In genomic region chr14:36508418-36509051, GRCh38 we compare ENCODE assay signal across 15 cellular contexts. TPM values are rescaled to one million over a fixed set of nuclear protein-coding genes. Genes with fewer than 3 reads are reported as not detected.
DNase-seq lines count a peak whose midpoint lies in the region; ATAC-seq and TF ChIP-seq lines count a peak whose summit lies in the region.
"Had no signal": no experiment of that assay in that cellular context is flagged by ENCODE, and none has a peak within 500 bp of the region (broad histone marks: within the 10 kb centered on the region; RNA-seq: fewer than 3 reads in every experiment).

No MANE protein-coding gene starts in this region.

- H3K9me3 ChIP-seq in ES-I3 (ENCODE audit: control insufficient read depth, insufficient read depth, low read length) (no peaks in the 10 kb centered on the region), left lung (no peaks in the 10 kb centered on the region), heart left ventricle (no peaks in the 10 kb centered on the region)
- H3K9me3 ChIP-seq: heart right ventricle, right lobe of liver had no signal

- H3K4me3 Mint-ChIP-seq in glutamatergic neuron (ENCODE audit: unreplicated experiment), result no peak overlapping the region
- H3K4me3 Mint-ChIP-seq: activated naive CD4-positive, alpha-beta T cell treated with anti-CD3 and anti-CD28 coated beads, Interleukin-2, amount 50 U/mL, for 24 hours had no signal

- WGBS in heart left ventricle, 4 donors, result 3 to 4% (median 4%) methylated on average over 25 to 32 of the region's 32 CpGs

- ATAC-seq in left lung (peak; percentile 26), HG03469 (IDR thresholded peaks at IDR 0.05; ENCODE audit: unreplicated experiment) (no peak), heart left ventricle (no peak)
- ATAC-seq: heart right ventricle, right lobe of liver had no signal

- TF ChIP-seq CTCF in left lung (IDR thresholded peaks at IDR 0.05), result no peak
- no peak for TF ChIP-seq CTCF in glutamatergic neuron (IDR thresholded peaks at IDR 0.05; ENCODE audit: partially characterized antibody, unreplicated experiment)
- no peak for TF ChIP-seq CTCF in heart left ventricle (IDR thresholded peaks at IDR 0.05)

- peak overlapping the region; percentile 27 for H3K4me3 ChIP-seq in left lung
- H3K4me3 ChIP-seq in heart left ventricle, result no peak overlapping the region
- H3K4me3 ChIP-seq: heart right ventricle, right lobe of liver, SJCRH30 had no signal

- H3K27ac Mint-ChIP-seq in glutamatergic neuron (ENCODE audit: unreplicated experiment), result no peak overlapping the region
- H3K27ac Mint-ChIP-seq: activated naive CD4-positive, alpha-beta T cell treated with anti-CD3 and anti-CD28 coated beads, Interleukin-2, amount 50 U/mL, for 24 hours had no signal

- peaks cover 14% of the 10 kb centered on the region for H3K4me1 Mint-ChIP-seq in glutamatergic neuron (ENCODE audit: low read depth, unreplicated experiment)

- TF ChIP-seq POLR2A in heart left ventricle (IDR thresholded peaks at IDR 0.05), result no peak

- H3K27me3 ChIP-seq in left lung (peaks cover 89 to 98% of the 10 kb centered on the region in 2 donors), heart left ventricle (peaks cover 68 to 100% (median 97%) of the 10 kb centered on the region in 9 donors)
- H3K27me3 ChIP-seq: SJCRH30 had no signal

- H3K4me1 ChIP-seq in ES-I3 (ENCODE audit: insufficient read depth, low read length) (peaks cover 40% of the 10 kb centered on the region), left lung (no peaks in the 10 kb centered on the region), heart left ventricle (peaks cover 0 to 23% (median 7%) of the 10 kb centered on the region in 12 donors)
- H3K4me1 ChIP-seq: right lobe of liver, SJCRH30 had no signal

- H3K27me3 Mint-ChIP-seq in glutamatergic neuron (ENCODE audit: unreplicated experiment), result peaks cover 62% of the 10 kb centered on the region

- H3K9me3 Mint-ChIP-seq in glutamatergic neuron (ENCODE audit: unreplicated experiment), result peaks cover 22% of the 10 kb centered on the region

- peak; percentile 66 for DNase-seq in COLO668 (lab: John Stamatoyannopoulos, UW; ENCODE audit: unreplicated experiment)
- DNase-seq in NCI-H748 (lab: John Stamatoyannopoulos, UW; ENCODE audit: unreplicated experiment), result peak; percentile 70
- peak in 1 of 2 donors; percentile 86 for DNase-seq in left lung
- no peak for DNase-seq in glutamatergic neuron
- DNase-seq in T-helper 9 cell, result no peak
- no peak for DNase-seq in heart left ventricle
- DNase-seq: activated CD4-positive, alpha-beta T cell treated with anti-CD3 and anti-CD28 coated beads, Interleukin-2, amount 50 U/mL, for 4 hours; heart right ventricle; right lobe of liver; SJCRH30 had no signal

- peak overlapping the region; percentile 77 to 94 for H3K27ac ChIP-seq in left lung
- no peak overlapping the region for H3K27ac ChIP-seq in heart left ventricle
- H3K27ac ChIP-seq: heart right ventricle, right lobe of liver, SJCRH30 had no signal

- intact Hi-C loops in left lung (cut with DNase I), result no loop called here
- intact Hi-C loops in heart left ventricle (cut with DNase I), result no loop called here

- H3K36me3 Mint-ChIP-seq in glutamatergic neuron (ENCODE audit: unreplicated experiment), result peaks cover 4% of the 10 kb centered on the region

- H3K36me3 ChIP-seq in ES-I3 (ENCODE audit: insufficient read depth, low read length), result no peaks in the 10 kb centered on the region
- no peaks in the 10 kb centered on the region for H3K36me3 ChIP-seq in left lung
- H3K36me3 ChIP-seq in heart left ventricle, result no peaks in the 10 kb centered on the region
- H3K36me3 ChIP-seq: heart right ventricle, right lobe of liver, SJCRH30 had no signal

- peak overlapping the region; percentile 25; the same call in 1 of the 2 replicates for H3K9ac ChIP-seq in ES-I3 (ENCODE audit: low read depth, low read length)

RNA-seq across cellular contexts. Expression of gene NKX2-1, which starts 11.5 kb away (rescaled TPM):
- total RNA-seq in left lung (100 to 1,000 TPM; 133 to 251 TPM), glutamatergic neuron (ENCODE audit: unreplicated experiment) (not detected), heart left ventricle (not detected)
- polyA plus RNA-seq in heart left ventricle, result not detected
- total RNA-seq: fibroblast of lung, heart right ventricle, kidney epithelial cell, right lobe of liver, SJCRH30 had no signal
- polyA plus RNA-seq: fibroblast of lung, heart right ventricle had no signal

Comparison
In these comparisons a context has a peak if more than half of its experiments do, and no peak if none do; other contexts are left out.
1. DNase-seq: peak in COLO668 (single experiment) and NCI-H748 (single experiment); none in glutamatergic neuron (single experiment), T-helper 9 cell (single experiment) and heart left ventricle (0 of 5).
2. H3K27ac ChIP-seq: peak in left lung (2 of 2); none in heart left ventricle (0 of 12).
3. H3K4me3 ChIP-seq: peak in left lung (2 of 2); none in heart left ventricle (0 of 12).
4. RNA of gene NKX2-1, which starts 11.5 kb away (total RNA-seq): 133 to 251 TPM in left lung; not detected in glutamatergic neuron (single experiment) and not detected in heart left ventricle; every median in the first group is over 100 times any median in the second.